In the genomic region with DNA sequence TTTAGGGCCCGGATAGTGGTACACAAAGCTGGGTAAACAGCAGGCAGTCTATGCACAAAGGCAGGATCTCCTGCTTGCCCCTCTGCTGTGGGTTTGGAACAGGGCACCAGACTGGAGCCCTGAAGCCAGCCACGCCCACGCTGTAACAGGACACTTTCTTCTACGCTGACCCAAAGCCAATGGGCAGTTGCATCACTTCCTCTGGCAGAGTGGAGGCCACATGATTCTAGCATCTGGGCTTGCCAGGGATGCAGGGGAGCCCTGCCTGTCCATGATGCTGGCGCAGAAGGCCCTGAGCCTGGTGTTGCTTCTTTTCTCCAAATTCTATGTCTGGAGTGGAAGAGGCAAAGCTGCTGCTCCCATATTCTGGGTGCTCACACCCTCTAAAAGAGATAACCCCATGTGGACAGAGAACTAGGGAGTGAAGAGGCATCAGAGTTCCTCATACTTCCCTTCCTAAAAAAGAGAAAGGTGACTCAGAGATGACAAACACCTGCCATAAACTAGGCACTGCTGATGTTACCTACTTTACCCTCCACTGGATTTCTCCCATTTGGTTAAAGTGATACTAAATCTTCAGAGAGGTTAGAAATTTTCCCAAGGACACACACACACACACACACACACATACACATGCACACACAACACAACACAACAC, we compare ENCODE assay signal across 8 cellular contexts.
DNase-seq lines count a peak whose midpoint lies in the region; ATAC-seq lines count a peak whose summit lies in the region.

No MANE protein-coding gene starts in this region.

- no peaks in the 10 kb centered on the region for H3K36me3 ChIP-seq in thymus (ENCODE audit: control insufficient read depth, insufficient read depth)

- no peaks in the 10 kb centered on the region for H3K4me1 ChIP-seq in thymus (ENCODE audit: control insufficient read depth, insufficient read depth, low read length)

- H3K27ac Mint-ChIP-seq in T-helper 17 cell, result no peak overlapping the region

- no peaks in the 10 kb centered on the region for H3K9me3 ChIP-seq in thymus (ENCODE audit: control insufficient read depth)
- no peaks in the 10 kb centered on the region for H3K9me3 ChIP-seq in T-helper 17 cell (ENCODE audit: control insufficient read depth, low read length, poor library complexity, severe bottlenecking)

- WGBS in thymus, result 96% methylated on average over 5 of the region's 5 CpGs

- no peak overlapping the region for H3K4me3 Mint-ChIP-seq in T-helper 17 cell

- H3K27me3 ChIP-seq in thymus (ENCODE audit: control insufficient read depth, insufficient read depth), result no peaks in the 10 kb centered on the region

- H3K36me3 Mint-ChIP-seq in T-helper 17 cell (ENCODE audit: low read depth), result no peaks in the 10 kb centered on the region

- DNase-seq in DMS 273 treated with DMSO at 0.1 percent for 48 hours (lab: John Stamatoyannopoulos, UW) (peak; percentile 36), NCI-H226 (peak; percentile 87), caudate nucleus (lab: John Stamatoyannopoulos, UW) (peak; percentile 5 to 90 (median 75)), left lobe of liver (ENCODE audit: low spot score) (peak; percentile 94), D341Med (ENCODE audit: low spot score) (no peak), T-helper 17 cell (no peak)

- peak overlapping the region; percentile 89 for H3K27ac ChIP-seq in caudate nucleus (ENCODE audit: low read depth, low read length)
- peak overlapping the region; percentile 53 for H3K27ac ChIP-seq in thymus (ENCODE audit: low read depth)

- H3K4me3 ChIP-seq in thymus (ENCODE audit: low read length), result no peak overlapping the region

- H3K4me1 Mint-ChIP-seq in T-helper 17 cell, result no peaks in the 10 kb centered on the region

- H3K27me3 Mint-ChIP-seq in T-helper 17 cell, result no peaks in the 10 kb centered on the region

- ATAC-seq in left lobe of liver (peak; percentile 86), GM21447 (IDR thresholded peaks at IDR 0.05; ENCODE audit: unreplicated experiment) (no peak), T-helper 17 cell (no peak)

Comparison
In these comparisons a context has a peak if more than half of its experiments do, and no peak if none do; other contexts are left out.
1. DNase-seq: peak in DMS 273 treated with DMSO at 0.1 percent for 48 hours (single experiment), NCI-H226 (single experiment), caudate nucleus (61 of 61) and left lobe of liver (single experiment); none in D341Med (single experiment) and T-helper 17 cell (0 of 3).